Comparison of ENCODE assay signal across 17 cellular contexts in genomic region chr1:26083246-26083645, GRCh38. TPM values are rescaled to one million over a fixed set of nuclear protein-coding genes. Genes with fewer than 3 reads are reported as not detected.
DNase-seq lines count a peak whose midpoint lies in the region; ATAC-seq and TF ChIP-seq lines count a peak whose summit lies in the region.
"Had no signal": no experiment of that assay in that cellular context is flagged by ENCODE, and none has a peak within 500 bp of the region (broad histone marks: within the 10 kb centered on the region; RNA-seq: fewer than 3 reads in every experiment).

No MANE protein-coding gene starts in this region.

- no peak overlapping the region for H3K4me3 ChIP-seq in fibroblast of villous mesenchyme (ENCODE audit: low read depth, low read length)
- no peak overlapping the region for H3K4me3 ChIP-seq in mucosa of descending colon
- H3K4me3 ChIP-seq: thoracic aorta had no signal

- peaks cover 2% of the 10 kb centered on the region for H3K4me1 ChIP-seq in mucosa of descending colon (ENCODE audit: low read depth)

- ATAC-seq in mucosa of descending colon: peak; percentile 41
- ATAC-seq in HG02798 (IDR thresholded peaks at IDR 0.05; ENCODE audit: poor library complexity, unreplicated experiment): no peak
- ATAC-seq: sciatic nerve had no signal

- intact Hi-C loops in mucosa of descending colon (cut with DNase I, micrococcal nuclease): no loop called here

- no peak for TF ChIP-seq CTCF in fibroblast of villous mesenchyme (IDR thresholded peaks at IDR 0.05; ENCODE audit: insufficient read depth, low read depth, low read length)
- no peak for TF ChIP-seq CTCF in mucosa of descending colon (IDR thresholded peaks at IDR 0.05)

- H3K9me3 ChIP-seq in mucosa of descending colon: no peaks in the 10 kb centered on the region
- H3K9me3 ChIP-seq: thoracic aorta had no signal

- DNase-seq in EH (ENCODE audit: low read depth) (peak; percentile 45), NCI-H226 (peak; percentile 57), fibroblast of villous mesenchyme (ENCODE audit: low read depth) (peak; percentile 26), mucosa of descending colon (no peak), ureter (ENCODE audit: low spot score) (no peak), pons (ENCODE audit: low spot score) (no peak), medulla oblongata (ENCODE audit: extremely low spot score) (no peak)
- DNase-seq: activated CD4-positive, CD25-positive, alpha-beta regulatory T cell; H7; MM.1S; NCI-H774; stimulated activated CD4-positive, alpha-beta T cell treated with anti-CD3 and anti-CD28 coated beads, Interleukin-4, amount 100 ng/mL, for 24 hours had no signal

- H3K36me3 ChIP-seq in mucosa of descending colon (ENCODE audit: low read depth): no peaks in the 10 kb centered on the region
- H3K36me3 ChIP-seq: thoracic aorta had no signal

RNA-seq across cellular contexts. Expression of gene TRIM63, which starts 15.8 kb away (rescaled TPM):
- total RNA-seq in fibroblast of villous mesenchyme (not detected in 2 replicates), mucosa of descending colon (under 1 TPM in 2 of 3 donors, not detected in 1; 0.22 TPM), ureter (0.49 TPM)
- total RNA-seq: activated CD8-positive, alpha-beta memory T cell treated with anti-CD3 and anti-CD28 coated beads for 36 hours; activated T-helper 2 cell treated with anti-CD3 and anti-CD28 coated beads, Interferon-gamma antibody, Interleukin-2, Interleukin-4, amounts not matched to agents 10 μg/mL and 5 μg/mL and 100 μg/mL, durations not matched to agents 14 hours and 24 hours and 36 hours; thoracic aorta had no signal

RNA-seq across cellular contexts. Expression of gene PDIK1L, which starts 28.4 kb away (rescaled TPM):
- total RNA-seq in fibroblast of villous mesenchyme (2.6 and 4.8 TPM in 2 replicates), mucosa of descending colon (10 to 100 TPM; 12.9 to 17.0 (median 15.0) TPM), ureter (21.8 TPM)

RNA-seq across cellular contexts. Expression of gene SLC30A2, which starts 37.3 kb away (rescaled TPM):
- not detected in 2 replicates for total RNA-seq in fibroblast of villous mesenchyme
- under 1 TPM; 0.12 to 0.14 (median 0.13) TPM for total RNA-seq in mucosa of descending colon
- total RNA-seq in ureter: 20.6 TPM
- total RNA-seq: activated CD8-positive, alpha-beta memory T cell treated with anti-CD3 and anti-CD28 coated beads for 36 hours; activated T-helper 2 cell treated with anti-CD3 and anti-CD28 coated beads, Interferon-gamma antibody, Interleukin-2, Interleukin-4, amounts not matched to agents 10 μg/mL and 5 μg/mL and 100 μg/mL, durations not matched to agents 14 hours and 24 hours and 36 hours; sciatic nerve; thoracic aorta had no signal

Comparison
In these comparisons a context has a peak if more than half of its experiments do, and no peak if none do; other contexts are left out.
1. DNase-seq: peak in EH (single experiment), NCI-H226 (single experiment) and fibroblast of villous mesenchyme (single experiment); none in mucosa of descending colon (0 of 3), ureter (single experiment), pons (single experiment) and medulla oblongata (single experiment).
2. RNA of gene SLC30A2, which starts 37.3 kb away (total RNA-seq): 20.6 TPM in ureter (single experiment); 0.12 to 0.14 TPM in mucosa of descending colon and not detected in fibroblast of villous mesenchyme; every median in the first group is over 10 times any median in the second.